16 cellular contexts compared by ENCODE assay signal in the genomic region with DNA sequence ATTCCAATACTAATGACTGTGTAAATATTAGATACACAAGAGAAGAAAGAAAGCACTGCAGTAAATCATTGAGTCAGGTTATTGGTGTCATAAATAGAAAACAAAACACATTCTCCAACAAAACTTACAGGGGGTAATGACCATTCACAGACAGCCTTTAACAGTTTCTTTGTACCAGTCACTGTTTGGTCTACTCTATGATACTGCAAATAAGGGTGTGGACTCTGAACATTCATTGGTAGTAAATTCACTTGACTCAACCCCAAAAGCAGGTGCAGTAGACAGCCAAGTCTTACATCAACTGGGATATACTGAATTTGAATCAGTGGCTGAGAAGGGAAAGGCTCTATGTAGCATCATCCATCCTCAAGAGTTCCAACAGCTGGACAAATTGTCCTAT.
DNase-seq lines count a peak whose midpoint lies in the region; ATAC-seq and TF ChIP-seq lines count a peak whose summit lies in the region.
"Had no signal": no experiment of that assay in that cellular context is flagged by ENCODE, and none has a peak within 500 bp of the region (broad histone marks: within the 10 kb centered on the region; RNA-seq: fewer than 3 reads in every experiment).

No MANE protein-coding gene starts in this region.

- H3K9me3 ChIP-seq in cardiac muscle cell (ENCODE audit: low read depth) (no peaks in the 10 kb centered on the region), mucosa of descending colon (no peaks in the 10 kb centered on the region)
- H3K9me3 ChIP-seq in effector memory CD4-positive, alpha-beta T cell (ENCODE audit: control insufficient read depth, low read length) = no peaks in the 10 kb centered on the region

- DNase-seq in cardiac muscle cell (ENCODE audit: low read depth in 1 of 2, low spot score in 1 of 2) (no peak), Right ventricle myocardium inferior (ENCODE audit: missing footprints) (no peak), activated B cell treated with CpG ODN at 0.5 μM for 24 hours (no peak), mucosa of descending colon (no peak), type B pancreatic cell (ENCODE audit: extremely low spot score, unreplicated experiment) (no peak)
- DNase-seq in effector memory CD4-positive, alpha-beta T cell = no peak
- DNase-seq: activated CD8-positive, alpha-beta memory T cell treated with anti-CD3 and anti-CD28 coated beads, Interleukin-2, amount 50 U/mL, for 4 hours; activated naive CD4-positive, alpha-beta T cell treated with anti-CD3 and anti-CD28 coated beads, Interleukin-2, amount 50 U/mL, for 16 hours; COR-L47; kidney; NCI-H1436; Right ventricle myocardium superior; T-helper 2 cell had no signal

- TF ChIP-seq CTCF in cardiac muscle cell (IDR thresholded peaks at IDR 0.05; ENCODE audit: low read depth, low read length) (no peak), activated B cell treated with CpG ODN at 0.5 μM for 24 hours (IDR thresholded peaks at IDR 0.05) (no peak), mucosa of descending colon (IDR thresholded peaks at IDR 0.05) (no peak), type B pancreatic cell (conservative IDR thresholded peaks at IDR 0.05) (no peak)

- H3K4me3 Mint-ChIP-seq in activated B cell treated with CpG ODN at 0.5 μM for 24 hours = no peak overlapping the region
- H3K4me3 Mint-ChIP-seq in type B pancreatic cell = no peak overlapping the region
- H3K4me3 Mint-ChIP-seq: mesothelial cell of epicardium had no signal

- no peaks in the 10 kb centered on the region for H3K27me3 ChIP-seq in cardiac muscle cell
- no peaks in the 10 kb centered on the region for H3K27me3 ChIP-seq in effector memory CD4-positive, alpha-beta T cell (replicated peaks; ENCODE audit: control insufficient read depth, insufficient read depth, low read length, poor library complexity, severe bottlenecking)

- H3K9me3 Mint-ChIP-seq in activated B cell treated with CpG ODN at 0.5 μM for 24 hours (no peaks in the 10 kb centered on the region), type B pancreatic cell (no peaks in the 10 kb centered on the region)
- H3K9me3 Mint-ChIP-seq: mesothelial cell of epicardium had no signal

- intact Hi-C loops in Right ventricle myocardium inferior (cut with DNase I) (loop anchor here (10.0 kb wide), 1 partner anchor 405 kb away; no protein-coding TSS in a partner anchor), activated B cell treated with CpG ODN at 0.5 μM for 24 hours (cut with micrococcal nuclease) (no loop called here), mucosa of descending colon (cut with DNase I, micrococcal nuclease) (loop anchor here in 1 of 2 donors (10.0 kb wide), 1 partner anchor 185 kb away; no protein-coding TSS in a partner anchor)

- H3K36me3 Mint-ChIP-seq in activated B cell treated with CpG ODN at 0.5 μM for 24 hours (ENCODE audit: low read depth) (peaks cover 77% of the 10 kb centered on the region), type B pancreatic cell (peaks cover 19% of the 10 kb centered on the region)
- H3K36me3 Mint-ChIP-seq: mesothelial cell of epicardium had no signal

- H3K36me3 ChIP-seq in cardiac muscle cell (no peaks in the 10 kb centered on the region), mucosa of descending colon (ENCODE audit: low read depth) (no peaks in the 10 kb centered on the region)
- H3K36me3 ChIP-seq in effector memory CD4-positive, alpha-beta T cell (ENCODE audit: control insufficient read depth, insufficient read depth, low read length) = peaks cover 4% of the 10 kb centered on the region

- H3K27me3 Mint-ChIP-seq in activated B cell treated with CpG ODN at 0.5 μM for 24 hours (no peaks in the 10 kb centered on the region), type B pancreatic cell (no peaks in the 10 kb centered on the region)

- H3K27ac Mint-ChIP-seq in activated B cell treated with CpG ODN at 0.5 μM for 24 hours (peak overlapping the region; percentile 90), type B pancreatic cell (peak overlapping the region; percentile 40)

- ATAC-seq in Right ventricle myocardium inferior (no peak), activated B cell treated with CpG ODN at 0.5 μM for 24 hours (ENCODE audit: low read depth) (no peak), mucosa of descending colon (peak; percentile 94), GM18867 (IDR thresholded peaks at IDR 0.05; ENCODE audit: unreplicated experiment) (no peak), GM21515 (IDR thresholded peaks at IDR 0.05; ENCODE audit: unreplicated experiment) (no peak)

- H3K4me1 Mint-ChIP-seq in activated B cell treated with CpG ODN at 0.5 μM for 24 hours (peaks cover 87% of the 10 kb centered on the region), type B pancreatic cell (ENCODE audit: unreplicated experiment) (peaks cover 59% of the 10 kb centered on the region)

- H3K4me3 ChIP-seq in cardiac muscle cell (no peak overlapping the region), mucosa of descending colon (no peak overlapping the region)
- H3K4me3 ChIP-seq in effector memory CD4-positive, alpha-beta T cell (ENCODE audit: insufficient read depth, low read depth, low read length, poor library complexity, severe bottlenecking) = no peak overlapping the region

- POLR2A ChIA-PET in activated B cell treated with CpG ODN at 0.5 μM for 24 hours (lab: Charles Lee) = interaction anchor here (0.6 to 7.5 kb wide), 5 partner anchors 10 to 55 kb away, joined by 3 to 138 read pairs (median 4); no protein-coding TSS in a partner anchor

- H3K4me1 ChIP-seq in cardiac muscle cell (ENCODE audit: low read depth) (peaks cover 38% of the 10 kb centered on the region), mucosa of descending colon (ENCODE audit: low read depth) (peaks cover 24% of the 10 kb centered on the region)
- H3K4me1 ChIP-seq in effector memory CD4-positive, alpha-beta T cell (ENCODE audit: control insufficient read depth, insufficient read depth, low read length, poor library complexity, severe bottlenecking) = peaks cover 30% of the 10 kb centered on the region

- H3K27ac ChIP-seq in cardiac muscle cell = peak overlapping the region; percentile 80
- no peak overlapping the region for H3K27ac ChIP-seq in effector memory CD4-positive, alpha-beta T cell (ENCODE audit: insufficient read depth, low read length, poor library complexity, severe bottlenecking)

- CTCF ChIA-PET in activated B cell treated with CpG ODN at 0.5 μM for 24 hours (lab: Charles Lee) = no interaction called here
